In the genomic region with DNA sequence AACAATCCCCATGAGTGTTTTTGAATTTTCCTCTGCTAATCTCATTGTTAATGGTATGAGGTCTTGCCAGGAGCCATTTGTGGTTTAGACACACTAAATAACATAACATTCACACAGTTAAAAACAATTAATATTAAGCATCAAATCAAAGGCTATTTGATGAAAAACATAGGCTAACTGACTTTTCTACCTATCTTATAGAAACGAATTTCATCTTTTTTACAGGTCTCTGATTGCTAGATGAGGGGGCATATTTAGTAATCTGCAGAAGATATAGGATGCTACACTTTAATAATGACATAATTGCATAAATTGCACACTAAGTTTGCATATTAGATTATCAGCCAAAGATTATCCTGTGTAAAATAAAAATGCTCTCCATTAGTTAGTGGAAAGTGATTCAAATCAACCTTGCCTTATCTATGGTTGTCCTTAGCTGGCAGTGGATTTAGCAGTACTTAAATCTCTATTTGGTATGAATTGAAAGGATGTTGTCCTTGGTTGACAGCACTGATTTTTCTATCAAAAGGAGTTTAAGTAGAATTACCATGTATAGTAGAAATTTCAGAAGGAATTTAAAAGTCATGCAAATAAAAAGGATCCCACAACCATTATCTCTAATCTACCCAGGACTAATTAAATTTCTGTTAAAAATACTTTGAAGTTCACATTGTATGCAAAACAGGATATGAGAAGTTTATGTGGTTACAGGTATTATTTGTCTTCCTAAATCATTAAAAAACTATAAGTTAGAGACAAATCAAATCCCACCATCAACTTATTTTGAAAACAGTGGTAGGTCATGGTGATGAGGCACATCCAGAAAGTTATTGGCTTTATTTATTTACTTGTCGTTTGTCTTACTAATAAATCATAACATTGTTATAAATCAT, we compare ENCODE assay signal across 17 cellular contexts. TPM values are rescaled to one million over a fixed set of nuclear protein-coding genes. Genes with fewer than 3 reads are reported as not detected.
A peak's percentile ranks its signal among the peaks of the same experiment; 100 is the strongest.
DNase-seq lines count a peak whose midpoint lies in the region; ATAC-seq, FAIRE-seq and TF ChIP-seq lines count a peak whose summit lies in the region.
"Had no signal": no experiment of that assay in that cellular context is flagged by ENCODE, and none has a peak within 500 bp of the region (broad histone marks: within the 10 kb centered on the region; RNA-seq: fewer than 3 reads in every experiment).

No MANE protein-coding gene starts in this region.

- no peaks in the 10 kb centered on the region for H3K36me3 ChIP-seq in SK-N-SH (replicated peaks in 1 of 2; ENCODE audit: control insufficient read depth in 1 of 2, insufficient read depth in 2 of 2, low read length in 1 of 2)
- no peaks in the 10 kb centered on the region for H3K36me3 ChIP-seq in astrocyte (ENCODE audit: insufficient read depth, low read length)
- H3K36me3 ChIP-seq in osteoblast (ENCODE audit: insufficient read depth, low read length) = no peaks in the 10 kb centered on the region
- H3K36me3 ChIP-seq: breast epithelium, transverse colon had no signal

- POLR2A ChIA-PET in SK-N-SH (lab: Yijun Ruan, JAX) = no interaction called here

- no peak for TF ChIP-seq RAD21 in SK-N-SH (IDR thresholded peaks at IDR 0.05; ENCODE audit: low read length)

- no peak for TF ChIP-seq EP300 in SK-N-SH (IDR thresholded peaks at IDR 0.05; ENCODE audit: borderline replicate concordance in 1 of 2, low read depth in 1 of 2, low read length in 1 of 2)

- peak overlapping the region; percentile 34 for H3K27ac Mint-ChIP-seq in astrocyte (ENCODE audit: unreplicated experiment)

- no peaks in the 10 kb centered on the region for H3K9me2 ChIP-seq in SK-N-SH

- FAIRE-seq in astrocyte (lab: Jason Lieb, UNC) = peak; percentile 76

- ATAC-seq in SK-N-SH treated with all-trans-retinoic acid at 6 μM for 48 hours = no peak
- ATAC-seq in HG03457 (IDR thresholded peaks at IDR 0.05; ENCODE audit: unreplicated experiment) = no peak
- ATAC-seq in GM19328 (IDR thresholded peaks at IDR 0.05; ENCODE audit: unreplicated experiment) = no peak
- no peak for ATAC-seq in HG03139 (IDR thresholded peaks at IDR 0.05; ENCODE audit: unreplicated experiment)
- ATAC-seq: HCT116, Right ventricle myocardium inferior had no signal

- no peaks in the 10 kb centered on the region for H3K27me3 Mint-ChIP-seq in astrocyte (ENCODE audit: low read depth, unreplicated experiment)

- no peaks in the 10 kb centered on the region for H3K36me3 Mint-ChIP-seq in astrocyte (ENCODE audit: low read depth, unreplicated experiment)

- no peak for DNase-seq in SK-N-SH
- DNase-seq in Jurkat, Clone E6-1 (ENCODE audit: low read depth, low spot score) = no peak
- DNase-seq in astrocyte (ENCODE audit: low read depth) = no peak
- no peak for DNase-seq in osteoblast (ENCODE audit: insufficient read length, low spot score, missing footprints)
- DNase-seq: kidney glomerular epithelial cell, NCI-H1436, NCI-H524 treated with DMSO at 0.1 percent for 48 hours, transverse colon had no signal

- no peak for TF ChIP-seq CTCF in SK-N-SH (IDR thresholded peaks at IDR 0.05)
- no peak for TF ChIP-seq CTCF in astrocyte (IDR thresholded peaks at IDR 0.05; ENCODE audit: insufficient read depth, low read depth, low read length)
- no peak for TF ChIP-seq CTCF in osteoblast (IDR thresholded peaks at IDR 0.05; ENCODE audit: extremely low read depth, low read depth, low read length)

- 55% methylated on average over 2 of the region's 2 CpGs for WGBS in SK-N-SH (ENCODE audit: low lambda C conversion rate)

- H3K27ac ChIP-seq in SK-N-SH (ENCODE audit: low read depth in 2 of 2, low read length in 1 of 2) (no peak overlapping the region), astrocyte (ENCODE audit: low read depth, low read length) (no peak overlapping the region), osteoblast (ENCODE audit: low read depth, low read length) (no peak overlapping the region)
- H3K27ac ChIP-seq: 22Rv1, breast epithelium, transverse colon, VCaP had no signal

- peaks cover 3 to 44% of the 10 kb centered on the region in 2 experiments for H3K4me1 ChIP-seq in SK-N-SH (ENCODE audit: control insufficient read depth in 1 of 2, insufficient read depth in 2 of 2, low read depth in 1 of 2, low read length in 1 of 2)
- H3K4me1 ChIP-seq in astrocyte (ENCODE audit: insufficient read depth, low read length) = peaks cover 17% of the 10 kb centered on the region
- peaks cover 31% of the 10 kb centered on the region for H3K4me1 ChIP-seq in osteoblast (ENCODE audit: insufficient read depth, low read length)
- H3K4me1 ChIP-seq: breast epithelium, transverse colon had no signal

- H3K4me3 Mint-ChIP-seq in astrocyte (ENCODE audit: unreplicated experiment) = peak overlapping the region; percentile 7

- no peak overlapping the region; the same call in 1 of the 2 replicates for H2AFZ ChIP-seq in SK-N-SH (ENCODE audit: low read depth)
- peak overlapping the region; percentile 57 for H2AFZ ChIP-seq in astrocyte (ENCODE audit: low read depth, low read length)
- peak overlapping the region; percentile 72 for H2AFZ ChIP-seq in osteoblast (ENCODE audit: low read length)

- no peaks in the 10 kb centered on the region for H3K27me3 ChIP-seq in SK-N-SH (ENCODE audit: insufficient read depth)
- no peaks in the 10 kb centered on the region for H3K27me3 ChIP-seq in astrocyte (ENCODE audit: insufficient read depth, low read length)
- H3K27me3 ChIP-seq in osteoblast (ENCODE audit: insufficient read depth, low read length) = no peaks in the 10 kb centered on the region
- H3K27me3 ChIP-seq: breast epithelium, transverse colon had no signal

- peaks cover 22% of the 10 kb centered on the region for H3F3A ChIP-seq in SK-N-SH (replicated peaks; ENCODE audit: insufficient read depth)

- H3K4me3 ChIP-seq in SK-N-SH (ENCODE audit: low read depth in 2 of 2, low read length in 1 of 2) (no peak overlapping the region), astrocyte (ENCODE audit: insufficient read depth, low read depth, low read length) (no peak overlapping the region), osteoblast (ENCODE audit: insufficient read depth, low read length) (peak overlapping the region; percentile 13)
- H3K4me3 ChIP-seq in Jurkat, Clone E6-1 (ENCODE audit: low read length) = peak overlapping the region; percentile 9
- H3K4me3 ChIP-seq: breast epithelium, transverse colon had no signal

- H3K9me3 ChIP-seq in SK-N-SH = no peaks in the 10 kb centered on the region; the same call in 1 of the 2 replicates
- H3K9me3 ChIP-seq in astrocyte (ENCODE audit: insufficient read depth, low read depth, low read length) = no peaks in the 10 kb centered on the region
- no peaks in the 10 kb centered on the region for H3K9me3 ChIP-seq in osteoblast (ENCODE audit: low read depth, low read length)
- H3K9me3 ChIP-seq: breast epithelium, transverse colon had no signal

- H3K9me3 Mint-ChIP-seq in astrocyte (ENCODE audit: unreplicated experiment) = no peaks in the 10 kb centered on the region

- no peak overlapping the region for H3K9ac ChIP-seq in SK-N-SH
- no peak overlapping the region for H3K9ac ChIP-seq in astrocyte (ENCODE audit: low read length)

- H4K20me1 ChIP-seq in SK-N-SH (ENCODE audit: insufficient read depth) (no peaks in the 10 kb centered on the region), astrocyte (ENCODE audit: insufficient read depth, low read length) (no peaks in the 10 kb centered on the region), osteoblast (ENCODE audit: insufficient read depth, low read length) (no peaks in the 10 kb centered on the region)

- H3K4me2 ChIP-seq in SK-N-SH (peak overlapping the region; percentile 14; the same call in 1 of the 2 replicates), astrocyte (ENCODE audit: low read length) (peak overlapping the region; percentile 47), osteoblast (ENCODE audit: insufficient read depth, low read length) (peak overlapping the region; percentile 50)

- H3K79me2 ChIP-seq in SK-N-SH (ENCODE audit: insufficient read depth) = no peaks in the 10 kb centered on the region
- H3K79me2 ChIP-seq in astrocyte (ENCODE audit: insufficient read depth, low read length) = no peaks in the 10 kb centered on the region
- H3K79me2 ChIP-seq in osteoblast (ENCODE audit: insufficient read depth, low read length) = no peaks in the 10 kb centered on the region

- H3K4me1 Mint-ChIP-seq in astrocyte (ENCODE audit: low read depth, unreplicated experiment) = peaks cover 30% of the 10 kb centered on the region

- CTCF ChIA-PET in SK-N-SH (lab: Yijun Ruan, JAX) = no interaction called here

TF ChIP-seq in SK-N-SH, 30 proteins besides CTCF, POLR2A, EP300 and RAD21:
- TF ChIP-seq SIN3A (IDR thresholded peaks at IDR 0.05; ENCODE audit: borderline replicate concordance, low read depth, low read length) (no peak), RFX5 (IDR thresholded peaks at IDR 0.05; ENCODE audit: low read length) (no peak), YY1 (IDR thresholded peaks at IDR 0.05; ENCODE audit: low read depth) (no peak), FOXJ3 (CRISPR knock-in tag; IDR thresholded peaks at IDR 0.05) (no peak)

TF ChIP-seq in SK-N-SH treated with all-trans-retinoic acid at 6 μM for 48 hours, 23 proteins besides CTCF, POLR2A, EP300 and RAD21:
- TF ChIP-seq ARNTL (CRISPR knock-in tag; IDR thresholded peaks at IDR 0.05; ENCODE audit: borderline replicate concordance, low read depth) (no peak), POU6F1 (CRISPR knock-in tag; IDR thresholded peaks at IDR 0.05; ENCODE audit: borderline replicate concordance, low read depth) (no peak), ZFP3 (CRISPR knock-in tag; IDR thresholded peaks at IDR 0.05) (no peak), TCF4 (CRISPR knock-in tag; IDR thresholded peaks at IDR 0.05; ENCODE audit: borderline replicate concordance) (no peak), OSR1 (CRISPR knock-in tag; IDR thresholded peaks at IDR 0.05) (no peak), ZNF70 (CRISPR knock-in tag; IDR thresholded peaks at IDR 0.05) (no peak)

RNA-seq across cellular contexts. Expression of gene SPAG16, which starts 50.6 kb away (rescaled TPM):
- polyA plus RNA-seq in SK-N-SH (2012; rRNA removed) = 20.5 and 29.5 TPM in 2 replicates
- 33.2 and 42.1 TPM in 2 replicates for polyA plus RNA-seq in SK-N-SH (2012; cell fraction: cytosol; rRNA removed)
- polyA plus RNA-seq in SK-N-SH (2012; cell fraction: nucleus; rRNA removed) = 14.2 and 22.2 TPM in 2 replicates
- 9.9 TPM for polyA plus RNA-seq in Jurkat, Clone E6-1 (2012; ENCODE audit: insufficient read depth, insufficient read length)
- total RNA-seq in astrocyte (14.6 and 16.7 TPM in 2 replicates), osteoblast (46.9 and 47.8 TPM in 2 replicates)

Comparison
In these comparisons a context has a peak if more than half of its experiments do, and no peak if none do; other contexts are left out.
1. H3K4me3 ChIP-seq: peak in Jurkat, Clone E6-1 (single experiment) and osteoblast (single experiment); none in SK-N-SH (0 of 2) and astrocyte (single experiment).
2. Peak in every context shown above with its lines, with median percentiles within 50 percentile points of each other: H3K4me2 ChIP-seq.